In genomic region chr12:9687228-9687627, GRCh38 we compare ENCODE assay signal across 12 cellular contexts. TPM values are rescaled to one million over a fixed set of nuclear protein-coding genes. Genes with fewer than 3 reads are reported as not detected.
DNase-seq lines count a peak whose midpoint lies in the region; ATAC-seq, FAIRE-seq and TF ChIP-seq lines count a peak whose summit lies in the region.
"Had no signal": no experiment of that assay in that cellular context is flagged by ENCODE, and none has a peak within 500 bp of the region (broad histone marks: within the 10 kb centered on the region; RNA-seq: fewer than 3 reads in every experiment).

No MANE protein-coding gene starts in this region.

- H2AFZ ChIP-seq in K562 (ENCODE audit: low read depth, low read length): no peak overlapping the region
- H2AFZ ChIP-seq in neural progenitor cell (replicated peaks): no peak overlapping the region

- H3K9ac ChIP-seq in K562 (ENCODE audit: insufficient read depth in 1 of 2, low read depth in 2 of 2, low read length in 2 of 2) (no peak overlapping the region), neural progenitor cell (no peak overlapping the region)

- 13% methylated on average over 1 of the region's 1 CpG for WGBS in K562 (ENCODE audit: insufficient coverage, low coverage, missing lambda C conversion rate)

- H3K36me3 Mint-ChIP-seq in activated CD4-positive, alpha-beta T cell treated with anti-CD3 and anti-CD28 coated beads for 36 hours (ENCODE audit: low read depth): peaks cover 94% of the 10 kb centered on the region
- peaks cover 37% of the 10 kb centered on the region for H3K36me3 Mint-ChIP-seq in neural progenitor cell

- TF ChIP-seq CTCF in K562 (IDR thresholded peaks at IDR 0.05 in 2 of 3, conservative IDR thresholded peaks at IDR 0.05 in 1 of 3; ENCODE audit: insufficient read depth in 2 of 3, low read depth in 1 of 3, low read length in 3 of 3) (no peak), neural progenitor cell (IDR thresholded peaks at IDR 0.05) (no peak)

- H3K27me3 ChIP-seq in K562 (ENCODE audit: control insufficient read depth in 2 of 2, insufficient read depth in 2 of 2, low read length in 2 of 2) (no peaks in the 10 kb centered on the region), neural progenitor cell (no peaks in the 10 kb centered on the region)

- no peak for TF ChIP-seq EP300 in K562 (IDR thresholded peaks at IDR 0.05; ENCODE audit: low read length)

- TF ChIP-seq RAD21 in K562 (CRISPR knock-in tag; conservative IDR thresholded peaks at IDR 0.05 in 1 of 2, IDR thresholded peaks at IDR 0.05 in 1 of 2): no peak

- in situ Hi-C loops in K562 (cut with MboI): no loop called here

- H3K9me3 Mint-ChIP-seq in activated CD4-positive, alpha-beta T cell treated with anti-CD3 and anti-CD28 coated beads for 36 hours (ENCODE audit: low read depth): peaks cover 35% of the 10 kb centered on the region
- H3K9me3 Mint-ChIP-seq in neural progenitor cell: peaks cover 10% of the 10 kb centered on the region

- no peaks in the 10 kb centered on the region for H3K9me1 ChIP-seq in K562 (ENCODE audit: control insufficient read depth, insufficient read depth, low read length)

- ATAC-seq in activated CD4-positive, alpha-beta T cell treated with anti-CD3 and anti-CD28 coated beads for 36 hours: peak; percentile 68
- ATAC-seq in K562 (peak; percentile 68), HG03378 (IDR thresholded peaks at IDR 0.05; ENCODE audit: unreplicated experiment) (no peak)
- ATAC-seq: sciatic nerve had no signal

- FAIRE-seq in RCC 7860 (lab: Jason Lieb, UNC) (no peak), K562 (lab: Jason Lieb, UNC) (peak; percentile 29)
- FAIRE-seq: H1 had no signal

- no peak overlapping the region for H3K27ac Mint-ChIP-seq in activated CD4-positive, alpha-beta T cell treated with anti-CD3 and anti-CD28 coated beads for 36 hours
- H3K27ac Mint-ChIP-seq in neural progenitor cell: no peak overlapping the region

- H3K4me3 Mint-ChIP-seq in activated CD4-positive, alpha-beta T cell treated with anti-CD3 and anti-CD28 coated beads for 36 hours: no peak overlapping the region
- H3K4me3 Mint-ChIP-seq in neural progenitor cell: no peak overlapping the region

- no peaks in the 10 kb centered on the region; the same call in 1 of the 2 replicates for H3K9me3 ChIP-seq in K562 (replicated peaks; ENCODE audit: control insufficient read depth, insufficient read depth, low read depth, low read length)
- no peaks in the 10 kb centered on the region for H3K9me3 ChIP-seq in neural progenitor cell (ENCODE audit: low read depth)

- no peaks in the 10 kb centered on the region for H3K27me3 Mint-ChIP-seq in activated CD4-positive, alpha-beta T cell treated with anti-CD3 and anti-CD28 coated beads for 36 hours
- H3K27me3 Mint-ChIP-seq in neural progenitor cell (ENCODE audit: insufficient read depth, low read depth): no peaks in the 10 kb centered on the region

- H3K4me1 Mint-ChIP-seq in activated CD4-positive, alpha-beta T cell treated with anti-CD3 and anti-CD28 coated beads for 36 hours: peaks cover 68% of the 10 kb centered on the region
- no peaks in the 10 kb centered on the region for H3K4me1 Mint-ChIP-seq in neural progenitor cell

- H3K4me2 ChIP-seq in K562 (ENCODE audit: insufficient read depth, low read length) (no peak overlapping the region), neural progenitor cell (no peak overlapping the region)

- no peak for TF ChIP-seq POLR2A in K562 (conservative IDR thresholded peaks at IDR 0.05)

- DNase-seq in activated CD4-positive, alpha-beta T cell treated with anti-CD3 and anti-CD28 coated beads for 36 hours: no peak
- no peak for DNase-seq in activated CD4-positive, alpha-beta T cell treated with anti-CD3 and anti-CD28 coated beads for 1 hour
- DNase-seq in RCC 7860 (ENCODE audit: low spot score) (peak; percentile 56), K562 (ENCODE audit: extremely low read depth in 1 of 4, low spot score in 3 of 4) (peak; percentile 8 to 75 (median 15)), neural progenitor cell (ENCODE audit: low spot score) (peak; percentile 7), nucleus accumbens (lab: John Stamatoyannopoulos, UW) (no peak), GDM1 (lab: John Stamatoyannopoulos, UW) (no peak)
- DNase-seq: activated effector memory CD4-positive, alpha-beta T cell treated with anti-CD3 and anti-CD28 coated beads, Interleukin-2, amount 50 U/mL, for 16 hours; NCI-H1092 had no signal

- no peaks in the 10 kb centered on the region for H3F3A ChIP-seq in neural progenitor cell (ENCODE audit: low read depth)

- H3K79me2 ChIP-seq in K562 (ENCODE audit: control insufficient read depth, insufficient read depth, low read length): no peaks in the 10 kb centered on the region
- H3K79me2 ChIP-seq in neural progenitor cell (ENCODE audit: low read depth): no peaks in the 10 kb centered on the region

- BruUV-seq in K562 (replicated peaks; lab: Mats Ljungman, UMichigan): no TSS peak

- H3K27ac ChIP-seq in K562 (ENCODE audit: extremely low read depth, low read depth, low read length) (no peak overlapping the region), neural progenitor cell (no peak overlapping the region)

- H3K4me3 ChIP-seq in K562: no peak overlapping the region
- no peak overlapping the region for H3K4me3 ChIP-seq in neural progenitor cell

- intact Hi-C loops in activated CD4-positive, alpha-beta T cell treated with anti-CD3 and anti-CD28 coated beads for 36 hours (cut with DNase I, micrococcal nuclease): no loop called here
- intact Hi-C loops in K562 (cut with micrococcal nuclease): loop anchor here (5.0 kb wide), 1 partner anchor 40 kb away; no protein-coding TSS in a partner anchor

- peaks cover 5% of the 10 kb centered on the region; the same call in 2 of the 3 replicates for H3K36me3 ChIP-seq in K562 (ENCODE audit: control insufficient read depth, insufficient read depth, low read length)
- H3K36me3 ChIP-seq in neural progenitor cell: peaks cover 12% of the 10 kb centered on the region

- peaks cover 4 to 14% of the 10 kb centered on the region in 2 experiments; a peak in 3 of 5 replicates for H3K4me1 ChIP-seq in K562 (replicated peaks in 1 of 2; ENCODE audit: control insufficient read depth in 2 of 2, insufficient read depth in 2 of 2, low read length in 2 of 2)
- H3K4me1 ChIP-seq in neural progenitor cell: no peaks in the 10 kb centered on the region

- CTCF ChIA-PET in activated CD4-positive, alpha-beta T cell treated with anti-CD3 and anti-CD28 coated beads for 36 hours (lab: Charles Lee): interaction anchor here (0.6 to 2.9 kb wide), 7 partner anchors 11 to 770 kb away, joined by 3 to 13 read pairs (median 3); no protein-coding TSS in a partner anchor
- CTCF ChIA-PET in K562 (lab: Yijun Ruan, JAX; ENCODE audit: low intra/inter-chr PET ratio): no interaction called here

- POLR2A ChIA-PET in activated CD4-positive, alpha-beta T cell treated with anti-CD3 and anti-CD28 coated beads for 36 hours (lab: Charles Lee): interaction anchor here (1.0 to 1.2 kb wide), 2 partner anchors 13 to 16 kb away, joined by 5 read pairs; no protein-coding TSS in a partner anchor
- POLR2A ChIA-PET in K562 (lab: Yijun Ruan, JAX): interaction anchor here (0.8 to 1.6 kb wide), 2 partner anchors 12 to 40 kb away, joined by 3 to 4 read pairs; no protein-coding TSS in a partner anchor

- H4K20me1 ChIP-seq in K562 (replicated peaks; ENCODE audit: control insufficient read depth, insufficient read depth, low read length): no peaks in the 10 kb centered on the region
- no peaks in the 10 kb centered on the region for H4K20me1 ChIP-seq in neural progenitor cell (ENCODE audit: low read depth)

RNA-seq across cellular contexts. Expression of gene CLEC2D, which starts 17.7 kb away (rescaled TPM):
- total RNA-seq in activated CD4-positive, alpha-beta T cell treated with anti-CD3 and anti-CD28 coated beads for 36 hours: 100 to 1,000 TPM; 190 to 212 TPM
- 5.6 and 13.6 TPM in 2 replicates for total RNA-seq in K562 (2011; cell fraction: chromatin; rRNA removed; ENCODE audit: low replicate concordance)
- total RNA-seq in K562 (2011; cell fraction: nucleolus; rRNA removed): 2.0 and 3.9 TPM in 2 replicates
- total RNA-seq in K562 (2011; cell fraction: nucleoplasm; rRNA removed): 6.0 and 6.7 TPM in 2 replicates
- total RNA-seq in K562 (2014; rRNA removed) (0.57 and 1.9 TPM in 2 replicates), K562 (2014; rRNA removed; fragmentation: Illumina TruSeq; extraction: Trizol) (2.6 and 3.2 TPM in 2 replicates), K562 (2015; rRNA removed; fragmentation: Illumina TruSeq; extraction: Trizol) (2.6 and 2.7 TPM in 2 replicates), K562 (2021) (2.2 TPM in 2 replicates), neural progenitor cell (ENCODE audit: low replicate concordance) (10.3 and 18.7 TPM in 2 replicates)
- polyA plus RNA-seq in K562 (2011; rRNA removed) (5.0 and 6.1 TPM in 2 replicates), K562 (2014; fragmentation: Illumina TruSeq; extraction: Trizol) (2.1 and 2.2 TPM in 2 replicates), K562 (2014; fragmentation: Nextera tagmentation; extraction: Ambion mirVana) (1 to 10 TPM; 1.4 TPM), K562 (2014; rRNA removed) (2.0 and 3.7 TPM in 2 replicates)
- 0.76 and 2.0 TPM in 2 replicates for polyA plus RNA-seq in K562 (2011; cell fraction: cytosol; rRNA removed)
- polyA plus RNA-seq in K562 (2011; cell fraction: nucleus; rRNA removed): 9.7 and 20.7 TPM in 2 replicates
- polyA plus RNA-seq in K562 (2012): 1.4 and 7.6 TPM in 2 replicates
- polyA minus RNA-seq in K562 (2011; rRNA and poly(A)+ RNA removed): 3.5 and 4.2 TPM in 2 replicates
- polyA minus RNA-seq in K562 (2011; cell fraction: cytosol; rRNA and poly(A)+ RNA removed): 1.4 TPM in 1 of 2 replicates, not detected in the other
- polyA minus RNA-seq in K562 (2011; cell fraction: nucleus; rRNA and poly(A)+ RNA removed): 3.1 and 6.4 TPM in 2 replicates

RNA-seq across cellular contexts. Expression of gene CLECL1, which starts 45.7 kb away (rescaled TPM):
- total RNA-seq in activated CD4-positive, alpha-beta T cell treated with anti-CD3 and anti-CD28 coated beads for 36 hours: 1 to 10 TPM; 3.1 to 3.8 TPM
- not detected in 2 replicates for total RNA-seq in K562 (2011; cell fraction: chromatin; rRNA removed; ENCODE audit: low replicate concordance)
- not detected in 2 replicates for total RNA-seq in K562 (2011; cell fraction: nucleolus; rRNA removed)
- total RNA-seq in K562 (2011; cell fraction: nucleoplasm; rRNA removed): not detected in 2 replicates
- total RNA-seq in K562 (2014; rRNA removed) (not detected in 2 replicates), K562 (2014; rRNA removed; fragmentation: Illumina TruSeq; extraction: Trizol) (not detected in 2 replicates), K562 (2015; rRNA removed; fragmentation: Illumina TruSeq; extraction: Trizol) (0.25 TPM in 1 of 2 replicates, not detected in the other), K562 (2021) (not detected in 2 replicates), neural progenitor cell (ENCODE audit: low replicate concordance) (not detected in 2 replicates)
- polyA plus RNA-seq in K562 (2011; rRNA removed) (not detected in 2 replicates), K562 (2014; fragmentation: Illumina TruSeq; extraction: Trizol) (not detected in 2 replicates), K562 (2014; fragmentation: Nextera tagmentation; extraction: Ambion mirVana) (under 1 TPM in 1 of 2 experiments, not detected in 1; 0.13 TPM), K562 (2014; rRNA removed) (not detected in 2 replicates)
- polyA plus RNA-seq in K562 (2011; cell fraction: cytosol; rRNA removed): not detected in 2 replicates
- not detected in 2 replicates for polyA plus RNA-seq in K562 (2011; cell fraction: nucleus; rRNA removed)
- 0.13 TPM in 1 of 2 replicates, not detected in the other for polyA plus RNA-seq in K562 (2012)
- not detected in 2 replicates for polyA minus RNA-seq in K562 (2011; rRNA and poly(A)+ RNA removed)
- polyA minus RNA-seq in K562 (2011; cell fraction: cytosol; rRNA and poly(A)+ RNA removed): not detected in 2 replicates
- polyA minus RNA-seq in K562 (2011; cell fraction: nucleus; rRNA and poly(A)+ RNA removed): not detected in 2 replicates
- total RNA-seq: H1 had no signal
- polyA plus RNA-seq: H1 had no signal

Comparison
In these comparisons a context has a peak if more than half of its experiments do, and no peak if none do; other contexts are left out.
1. DNase-seq: peak in RCC 7860 (single experiment), K562 (4 of 4) and neural progenitor cell (single experiment); none in activated CD4-positive, alpha-beta T cell treated with anti-CD3 and anti-CD28 coated beads for 36 hours (single experiment), activated CD4-positive, alpha-beta T cell treated with anti-CD3 and anti-CD28 coated beads for 1 hour (single experiment), nucleus accumbens (0 of 56) and GDM1 (single experiment).